19 cellular contexts compared by ENCODE assay signal in genomic region chr5:121156565-121156964, GRCh38.
A peak's percentile ranks its signal among the peaks of the same experiment; 100 is the strongest.
DNase-seq lines count a peak whose midpoint lies in the region; ATAC-seq, FAIRE-seq and TF ChIP-seq lines count a peak whose summit lies in the region.
"Had no signal": no experiment of that assay in that cellular context is flagged by ENCODE, and none has a peak within 500 bp of the region (broad histone marks: within the 10 kb centered on the region; RNA-seq: fewer than 3 reads in every experiment).

No MANE protein-coding gene starts in this region.

- 0 out of 2 replicates have a peak overlapping the region, but pooled peaks have one; percentile 56 for H2BK20ac ChIP-seq in H1 (ENCODE audit: low read length)

- H3K27ac ChIP-seq in DND-41 (ENCODE audit: low read length) = no peak overlapping the region
- H3K27ac ChIP-seq in HUES64 (ENCODE audit: low read depth, low read length) = peak overlapping the region; percentile 58
- no peak overlapping the region; the same call in 1 of the 2 replicates for H3K27ac ChIP-seq in H1 (ENCODE audit: low read depth, low read length)
- peak overlapping the region; percentile 21 for H3K27ac ChIP-seq in iPS-20b (ENCODE audit: low read length)
- H3K27ac ChIP-seq in prostate gland = no peak overlapping the region
- H3K27ac ChIP-seq: 22Rv1, A549, C4-2B had no signal

- no peak overlapping the region for H2AK5ac ChIP-seq in H1 (ENCODE audit: low read depth, low read length)

- TF ChIP-seq EP300 in H1 (IDR thresholded peaks at IDR 0.05; ENCODE audit: borderline replicate concordance in 1 of 2, low read depth in 2 of 2, low read length in 2 of 2) = no peak

- no peak overlapping the region for H2BK120ac ChIP-seq in H1 (replicated peaks; ENCODE audit: low read depth, low read length)

- H3K4ac ChIP-seq in H1 (replicated peaks; ENCODE audit: insufficient read length, low read depth, low read length) = no peak overlapping the region

- TF ChIP-seq RAD21 in H1 (IDR thresholded peaks at IDR 0.05 in 1 of 2, conservative IDR thresholded peaks at IDR 0.05 in 1 of 2; ENCODE audit: low read depth in 2 of 2, low read length in 2 of 2) = no peak

- H3K56ac ChIP-seq in H1 (replicated peaks; ENCODE audit: insufficient read length, low read depth, low read length) = no peak overlapping the region

- H4K20me1 ChIP-seq in DND-41 (ENCODE audit: insufficient read depth, low read length) (no peaks in the 10 kb centered on the region), H1 (replicated peaks in 1 of 2; ENCODE audit: control insufficient read depth in 1 of 2, insufficient read depth in 2 of 2, low read length in 2 of 2) (no peaks in the 10 kb centered on the region)

- 83% methylated on average over 1 of the region's 1 CpG for WGBS in HUES64
- 93% methylated on average over 1 of the region's 1 CpG; no CpG with 5 or more reads in 1 of the 2 experiments for WGBS in H1 (ENCODE audit: extremely low coverage in 1 of 2, insufficient coverage in 1 of 2, insufficient read length in 1 of 2, insufficient replicate concordance in 2 of 2, low coverage in 1 of 2, low lambda C conversion rate in 2 of 2, missing lambda C conversion rate in 1 of 2), 2 experiments
- 68% methylated on average over 1 of the region's 1 CpG for WGBS in prostate gland

- no peaks in the 10 kb centered on the region for H3K36me3 ChIP-seq in DND-41 (ENCODE audit: insufficient read depth, low read length)
- H3K36me3 ChIP-seq in HUES64 (ENCODE audit: insufficient read depth, low read length) = no peaks in the 10 kb centered on the region
- no peaks in the 10 kb centered on the region for H3K36me3 ChIP-seq in H1 (ENCODE audit: control insufficient read depth in 2 of 4, insufficient read depth in 4 of 4, low read length in 3 of 4)
- no peaks in the 10 kb centered on the region for H3K36me3 ChIP-seq in iPS-20b (ENCODE audit: insufficient read depth, low read depth, low read length)
- no peaks in the 10 kb centered on the region for H3K36me3 ChIP-seq in prostate gland

- H2BK5ac ChIP-seq in H1 (ENCODE audit: low read depth, low read length) = peak overlapping the region; percentile 82; the same call in 1 of the 2 replicates

- intact Hi-C loops in prostate gland (cut with DNase I) = no loop called here

- H3K9ac ChIP-seq in DND-41 (ENCODE audit: low read depth, low read length) = no peak overlapping the region
- peak overlapping the region; percentile 47; the same call in 1 of the 2 replicates for H3K9ac ChIP-seq in HUES64 (ENCODE audit: low read depth, low read length)
- no peak overlapping the region for H3K9ac ChIP-seq in H1 (replicated peaks in 1 of 4; ENCODE audit: extremely low read depth in 1 of 4, low read depth in 3 of 4, low read length in 3 of 4)
- no peak overlapping the region for H3K9ac ChIP-seq in iPS-20b (ENCODE audit: low read depth, low read length)

- in situ Hi-C loops in KBM-7 (cut with MboI; ENCODE audit: low pct_unique_long_range_greater_than_20kb, low sequenced_read_pairs) (no loop called here), GM13977 (cut with MboI; ENCODE audit: low pct_unique_long_range_greater_than_20kb, low sequenced_read_pairs, unreplicated experiment) (no loop called here)

- TF ChIP-seq CTCF in DND-41 (IDR thresholded peaks at IDR 0.05; ENCODE audit: borderline replicate concordance, extremely low read depth, low read length, poor library complexity, severe bottlenecking) = no peak
- TF ChIP-seq CTCF in H1 (IDR thresholded peaks at IDR 0.05; ENCODE audit: control extremely low read depth in 1 of 3, insufficient read depth in 1 of 3, low read depth in 1 of 3, low read length in 3 of 3) = no peak
- no peak for TF ChIP-seq CTCF in GM13977 (IDR thresholded peaks at IDR 0.05; ENCODE audit: extremely low read depth, insufficient read depth, missing control alignments)
- no peak for TF ChIP-seq CTCF in prostate gland (IDR thresholded peaks at IDR 0.05)

- no peak overlapping the region for H4K5ac ChIP-seq in H1 (ENCODE audit: insufficient read length, low read depth, low read length)

- ATAC-seq in DND-41 (ENCODE audit: insufficient read depth, low read depth) (no peak), HG03520 (IDR thresholded peaks at IDR 0.05; ENCODE audit: unreplicated experiment) (no peak)
- ATAC-seq: A549 had no signal

- H4K8ac ChIP-seq in H1 (ENCODE audit: extremely low read depth, insufficient read depth, low read length) = no peak overlapping the region

- H3K4me1 ChIP-seq in DND-41 (ENCODE audit: insufficient read depth, low read length) (0 out of 2 replicates have a peak, but pooled peaks cover 4% of the 10 kb centered on the region), HUES64 (ENCODE audit: insufficient read depth, low read length) (peaks cover 8% of the 10 kb centered on the region), H1 (replicated peaks in 1 of 4; ENCODE audit: control insufficient read depth in 3 of 4, insufficient read depth in 4 of 4, low read length in 3 of 4) (peaks cover 0 to 3% (median 1%) of the 10 kb centered on the region in 4 experiments; a peak in 2 of 7 replicates), iPS-20b (ENCODE audit: insufficient read depth, low read length) (no peaks in the 10 kb centered on the region; the same call in 1 of the 2 replicates), prostate gland (replicated peaks) (no peaks in the 10 kb centered on the region)
- H3K4me1 ChIP-seq: A549, Caco-2 had no signal

- no peak overlapping the region for H2BK15ac ChIP-seq in H1 (ENCODE audit: low read length)

- TF ChIP-seq POLR2A in H1 (IDR thresholded peaks at IDR 0.05; ENCODE audit: control extremely low read depth in 1 of 2, low read depth in 2 of 2, low read length in 2 of 2) = no peak
- no peak for TF ChIP-seq POLR2A in prostate gland (IDR thresholded peaks at IDR 0.05)

- H3K4me2 ChIP-seq in DND-41 (ENCODE audit: insufficient read depth, low read length) (no peak overlapping the region), H1 (ENCODE audit: insufficient read depth in 1 of 2, low read depth in 2 of 2, low read length in 2 of 2) (no peak overlapping the region; a peak in 1 of 4 replicates)
- H3K4me2 ChIP-seq: A549 had no signal

- no peak for FAIRE-seq in H1 (lab: Jason Lieb, UNC)
- FAIRE-seq: A549, HTR-8/SVneo had no signal

- H2BK12ac ChIP-seq in H1 (ENCODE audit: low read depth, low read length) = no peak overlapping the region

- peak overlapping the region; percentile 54; the same call in 1 of the 2 replicates for H2AFZ ChIP-seq in DND-41 (ENCODE audit: low read depth, low read length)
- 0 out of 2 replicates have a peak overlapping the region, but pooled peaks have one; percentile 43 for H2AFZ ChIP-seq in H1 (ENCODE audit: low read length)

- H3K27me3 ChIP-seq in DND-41 (ENCODE audit: insufficient read depth, low read length, poor library complexity) (no peaks in the 10 kb centered on the region), HUES64 (ENCODE audit: insufficient read depth, low read length) (no peaks in the 10 kb centered on the region), H1 (replicated peaks in 1 of 4; ENCODE audit: control insufficient read depth in 3 of 4, extremely low read depth in 1 of 4, insufficient read depth in 3 of 4, low read length in 3 of 4) (no peaks in the 10 kb centered on the region), iPS-20b (ENCODE audit: insufficient read depth, low read length) (no peaks in the 10 kb centered on the region), prostate gland (replicated peaks; ENCODE audit: insufficient read depth) (no peaks in the 10 kb centered on the region)

- no peak overlapping the region for H4K91ac ChIP-seq in H1 (replicated peaks; ENCODE audit: insufficient read length, low read length)

- DNase-seq in DND-41 (no peak), H1 (ENCODE audit: low read depth in 1 of 2, low spot score in 2 of 2) (no peak), KBM-7 (no peak), GM13977 (ENCODE audit: low spot score) (no peak), prostate gland (ENCODE audit: low spot score) (no peak)
- DNase-seq: AML-193; Caco-2; CD4-positive, alpha-beta T cell; DMS153; DMS79; GF-D8; HCEC 1CT had no signal

- H3K79me1 ChIP-seq in H1 (ENCODE audit: low read depth, low read length) = no peaks in the 10 kb centered on the region

- no peaks in the 10 kb centered on the region for H3K23me2 ChIP-seq in H1 (ENCODE audit: low read depth, low read length)

- H3K4me3 ChIP-seq in DND-41 (ENCODE audit: low read depth in 1 of 2, low read length in 2 of 2) = no peak overlapping the region
- H3K4me3 ChIP-seq in HUES64 (ENCODE audit: low read length) = no peak overlapping the region
- H3K4me3 ChIP-seq in H1 (ENCODE audit: extremely low read depth in 1 of 4, insufficient read depth in 2 of 4, low read depth in 3 of 4, low read length in 4 of 4) = no peak overlapping the region
- H3K4me3 ChIP-seq in iPS-20b (ENCODE audit: low read length) = 0 out of 2 replicates have a peak overlapping the region, but pooled peaks have one; percentile 34
- H3K4me3 ChIP-seq in prostate gland = no peak overlapping the region
- H3K4me3 ChIP-seq: A549 had no signal

- H3K9me3 ChIP-seq in DND-41 (ENCODE audit: insufficient read depth, low read length, severe bottlenecking) (no peaks in the 10 kb centered on the region), HUES64 (ENCODE audit: insufficient read depth, low read depth, low read length) (no peaks in the 10 kb centered on the region), H1 (ENCODE audit: insufficient read depth in 2 of 2, low read depth in 1 of 2, low read length in 1 of 2) (no peaks in the 10 kb centered on the region), iPS-20b (ENCODE audit: insufficient read depth, low read depth, low read length) (no peaks in the 10 kb centered on the region), prostate gland (no peaks in the 10 kb centered on the region)
- H3K9me3 ChIP-seq: A549, Caco-2 had no signal

- no peak overlapping the region for H3K23ac ChIP-seq in H1 (ENCODE audit: insufficient read length)

- no peak overlapping the region for H3K18ac ChIP-seq in H1 (ENCODE audit: extremely low read depth, low read length)

- CTCF ChIA-PET in H1 (lab: Charles Lee; ENCODE audit: partially characterized antibody) = no interaction called here

- no peak overlapping the region for H3K14ac ChIP-seq in H1 (ENCODE audit: insufficient read length)

- H3K79me2 ChIP-seq in DND-41 (ENCODE audit: insufficient read depth, low read length) (no peaks in the 10 kb centered on the region), H1 (ENCODE audit: control insufficient read depth in 1 of 2, insufficient read depth in 2 of 2, low read length in 2 of 2) (no peaks in the 10 kb centered on the region)

- POLR2A ChIA-PET in H1 (lab: Charles Lee; ENCODE audit: partially characterized antibody) = no interaction called here

TF ChIP-seq in H1, 55 proteins besides CTCF, POLR2A, EP300 and RAD21 (continues in another document):
- TF ChIP-seq USF2 (IDR thresholded peaks at IDR 0.05; ENCODE audit: low read length) (no peak), POLR2AphosphoS5 (IDR thresholded peaks at IDR 0.05; ENCODE audit: low read depth, low read length) (no peak)

Comparison
In these comparisons a context has a peak if more than half of its experiments do, and no peak if none do; other contexts are left out.
1. H3K27ac ChIP-seq: peak in HUES64 (single experiment) and iPS-20b (single experiment); none in DND-41 (single experiment), H1 (single experiment) and prostate gland (0 of 2).